ENCODE assay signal across 11 cellular contexts in the genomic region with DNA sequence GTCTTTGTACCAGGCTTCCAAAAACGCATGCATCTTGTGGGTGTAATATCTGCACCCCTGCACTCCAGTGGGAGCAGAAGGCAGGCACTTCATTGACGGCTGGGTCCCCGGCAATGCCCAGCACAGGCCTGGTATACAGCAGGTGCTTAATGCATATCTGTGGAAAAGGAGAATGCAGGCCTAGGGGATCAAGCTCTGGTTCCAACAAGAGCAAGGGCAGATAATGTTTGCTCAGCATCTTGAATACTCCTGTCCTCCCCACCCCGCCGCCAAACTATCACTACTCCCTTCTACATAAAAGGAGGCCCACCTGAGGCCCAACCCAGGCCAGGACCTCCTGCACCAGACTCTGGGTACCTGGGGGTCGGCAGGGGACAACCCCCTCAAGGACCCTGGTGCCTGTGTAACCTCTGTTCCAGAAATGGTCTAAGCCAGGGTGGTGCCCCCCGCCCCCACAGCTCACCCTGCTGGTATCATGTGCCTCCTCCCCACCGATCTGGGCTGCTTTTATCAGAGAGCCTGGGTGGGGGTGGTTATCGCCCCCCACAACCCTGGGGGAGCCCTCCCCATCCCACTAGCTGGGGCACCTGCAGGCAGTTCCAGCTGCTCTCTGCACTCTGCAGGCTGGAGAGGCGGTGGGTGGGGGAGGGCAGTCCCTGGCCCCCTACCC. TPM values are rescaled to one million over a fixed set of nuclear protein-coding genes. Genes with fewer than 3 reads are reported as not detected.
DNase-seq lines count a peak whose midpoint lies in the region; ATAC-seq and TF ChIP-seq lines count a peak whose summit lies in the region.
"Had no signal": no experiment of that assay in that cellular context is flagged by ENCODE, and none has a peak within 500 bp of the region (broad histone marks: within the 10 kb centered on the region; RNA-seq: fewer than 3 reads in every experiment).

No MANE protein-coding gene starts in this region.

- H3K27ac ChIP-seq in C4-2B (peak overlapping the region; percentile 51), body of pancreas (peak overlapping the region in 3 of 4 donors; percentile 78 to 88 (median 86))
- peak overlapping the region; percentile 93 for H3K27ac ChIP-seq in naive thymus-derived CD4-positive, alpha-beta T cell (ENCODE audit: low read depth, low read length)

- CTCF ChIA-PET in naive thymus-derived CD4-positive, alpha-beta T cell (lab: Charles Lee), result interaction anchor here (1.3 kb wide), 1 partner anchor 18 kb away, joined by 3 read pairs; no protein-coding TSS in a partner anchor

- ATAC-seq in body of pancreas, result no peak
- ATAC-seq in naive thymus-derived CD4-positive, alpha-beta T cell, result no peak
- ATAC-seq: left cardiac atrium had no signal

- DNase-seq in body of pancreas (peak in 1 of 4 donors; percentile 11), GM03348 (ENCODE audit: low spot score) (no peak), UCSD-AML1 (lab: John Stamatoyannopoulos, UW; ENCODE audit: unreplicated experiment) (no peak), cortex of kidney (lab: John Stamatoyannopoulos, UW) (no peak), NCI-H446 (lab: John Stamatoyannopoulos, UW) (no peak)
- DNase-seq in naive thymus-derived CD4-positive, alpha-beta T cell, result no peak
- DNase-seq: EL, left cardiac atrium, testis had no signal

- no peak overlapping the region for H3K4me3 ChIP-seq in body of pancreas
- H3K4me3 ChIP-seq in naive thymus-derived CD4-positive, alpha-beta T cell (ENCODE audit: low read length), result no peak overlapping the region
- H3K4me3 ChIP-seq: testis had no signal

- no peak for TF ChIP-seq POLR2A in body of pancreas (IDR thresholded peaks at IDR 0.05)

- H3K27ac Mint-ChIP-seq in naive thymus-derived CD4-positive, alpha-beta T cell, result peak overlapping the region; percentile 56 to 98 (median 92)

- POLR2A ChIA-PET in naive thymus-derived CD4-positive, alpha-beta T cell (lab: Charles Lee), result interaction anchor here (0.6 to 2.3 kb wide), 5 partner anchors 9 to 123 kb away, joined by 3 to 7 read pairs (median 3); a partner anchor contains a TSS

- TF ChIP-seq CTCF in C4-2B (conservative IDR thresholded peaks at IDR 0.05), result no peak
- no peak for TF ChIP-seq CTCF in body of pancreas (IDR thresholded peaks at IDR 0.05)

- H3K36me3 ChIP-seq in body of pancreas (replicated peaks in 1 of 2; ENCODE audit: insufficient read depth in 1 of 2, low read depth in 2 of 2), result no peaks in the 10 kb centered on the region
- H3K36me3 ChIP-seq in naive thymus-derived CD4-positive, alpha-beta T cell (ENCODE audit: control insufficient read depth in 2 of 3, insufficient read depth in 3 of 3, low read length in 3 of 3), result peaks cover 0 to 3% (median 0%) of the 10 kb centered on the region in 3 experiments

- TF ChIP-seq RAD21 in Ishikawa (IDR thresholded peaks at IDR 0.05; ENCODE audit: low read depth), result no peak

- no peaks in the 10 kb centered on the region for H3K27me3 ChIP-seq in body of pancreas
- no peaks in the 10 kb centered on the region for H3K27me3 ChIP-seq in naive thymus-derived CD4-positive, alpha-beta T cell (ENCODE audit: control insufficient read depth in 2 of 2, insufficient read depth in 2 of 2, low read length in 2 of 2)
- H3K27me3 ChIP-seq: testis had no signal

- peaks cover 78% of the 10 kb centered on the region for H3K4me1 ChIP-seq in body of pancreas
- H3K4me1 ChIP-seq in naive thymus-derived CD4-positive, alpha-beta T cell (ENCODE audit: control insufficient read depth in 2 of 2, insufficient read depth in 2 of 2, low read length in 2 of 2), result peaks cover 31 to 72% of the 10 kb centered on the region in 2 donors

- peaks cover 0 to 2% (median 0%) of the 10 kb centered on the region in 11 donors for H3K9me3 Mint-ChIP-seq in naive thymus-derived CD4-positive, alpha-beta T cell

- intact Hi-C loops in body of pancreas (cut with DNase I), result no loop called here
- intact Hi-C loops in naive thymus-derived CD4-positive, alpha-beta T cell (cut with micrococcal nuclease), result loop anchor here in 1 of 2 donors (10.0 kb wide), 1 partner anchor 594 kb away; a partner anchor contains a TSS

- WGBS in body of pancreas, 2 donors, result 71 to 90% methylated on average over 6 to 10 of the region's 10 CpGs

- TF ChIP-seq EP300 in Ishikawa (IDR thresholded peaks at IDR 0.05; ENCODE audit: borderline replicate concordance), result no peak

- H3K27me3 Mint-ChIP-seq in naive thymus-derived CD4-positive, alpha-beta T cell, result no peaks in the 10 kb centered on the region

- H3K9me3 ChIP-seq in body of pancreas, result no peaks in the 10 kb centered on the region
- no peaks in the 10 kb centered on the region for H3K9me3 ChIP-seq in naive thymus-derived CD4-positive, alpha-beta T cell (ENCODE audit: control insufficient read depth in 2 of 3, low read length in 3 of 3)
- H3K9me3 ChIP-seq: testis had no signal

- no peaks in the 10 kb centered on the region for H3K36me3 Mint-ChIP-seq in naive thymus-derived CD4-positive, alpha-beta T cell

- H3K4me1 Mint-ChIP-seq in naive thymus-derived CD4-positive, alpha-beta T cell, result peaks cover 6 to 63% (median 46%) of the 10 kb centered on the region in 7 donors

- peak overlapping the region in 8 of 10 donors; percentile 20 to 88 (median 65) for H3K4me3 Mint-ChIP-seq in naive thymus-derived CD4-positive, alpha-beta T cell

TF ChIP-seq in Ishikawa, 13 proteins besides CTCF, POLR2A, EP300 and RAD21:
- TF ChIP-seq, protein P1, sequence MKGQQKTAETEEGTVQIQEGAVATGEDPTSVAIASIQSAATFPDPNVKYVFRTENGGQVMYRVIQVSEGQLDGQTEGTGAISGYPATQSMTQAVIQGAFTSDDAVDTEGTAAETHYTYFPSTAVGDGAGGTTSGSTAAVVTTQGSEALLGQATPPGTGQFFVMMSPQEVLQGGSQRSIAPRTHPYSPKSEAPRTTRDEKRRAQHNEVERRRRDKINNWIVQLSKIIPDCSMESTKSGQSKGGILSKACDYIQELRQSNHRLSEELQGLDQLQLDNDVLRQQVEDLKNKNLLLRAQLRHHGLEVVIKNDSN (IDR thresholded peaks at IDR 0.05), result no peak
- TF ChIP-seq ZBTB7A (IDR thresholded peaks at IDR 0.05; ENCODE audit: low read depth), result 0 out of 2 replicates have a peak, but pooled peaks have one; percentile 42

RNA-seq across cellular contexts. Expression of a gene that starts 4.8 kb away (rescaled TPM):
- total RNA-seq in body of pancreas, result 1 to 10 TPM; 2.3 to 3.6 TPM
- 10 to 100 TPM; 20.5 to 65.2 (median 21.1) TPM for total RNA-seq in naive thymus-derived CD4-positive, alpha-beta T cell
- polyA plus RNA-seq in naive thymus-derived CD4-positive, alpha-beta T cell, result under 1 TPM; 0.41 to 0.47 TPM

RNA-seq across cellular contexts. Expression of a gene that starts 10.3 kb away (rescaled TPM):
- 10 to 100 TPM; 16.6 to 19.8 TPM for total RNA-seq in body of pancreas
- 10 to 100 TPM; 52.7 to 92.6 (median 73.1) TPM for total RNA-seq in naive thymus-derived CD4-positive, alpha-beta T cell
- 1 to 10 TPM; 5.4 to 9.6 TPM for polyA plus RNA-seq in naive thymus-derived CD4-positive, alpha-beta T cell

RNA-seq across cellular contexts. Expression of a gene that starts 26.7 kb away (rescaled TPM):
- total RNA-seq in body of pancreas, result 100 to 1,000 TPM in 1 of 2 donors, 10 to 100 TPM in 1; 56.8 to 100 TPM
- total RNA-seq in naive thymus-derived CD4-positive, alpha-beta T cell, result 100 to 1,000 TPM in 4 of 5 experiments, 10 to 100 TPM in 1; 92.9 to 175 (median 127) TPM
- 100 to 1,000 TPM; 135 to 140 TPM for polyA plus RNA-seq in naive thymus-derived CD4-positive, alpha-beta T cell

RNA-seq across cellular contexts. Expression of a gene that starts 46.5 kb away (rescaled TPM):
- under 1 TPM in 1 of 2 donors, not detected in 1; 0.52 TPM for total RNA-seq in body of pancreas
- total RNA-seq in naive thymus-derived CD4-positive, alpha-beta T cell, result 10 to 100 TPM in 1 of 5 experiments, 1 to 10 TPM in 4; 1.8 to 15.3 (median 4.0) TPM
- under 1 TPM; 0.83 TPM for polyA plus RNA-seq in naive thymus-derived CD4-positive, alpha-beta T cell

RNA-seq across cellular contexts. Expression of a gene that starts 46.7 kb away (rescaled TPM):
- total RNA-seq in body of pancreas, result 10 to 100 TPM; 10.5 to 13.7 TPM
- total RNA-seq in naive thymus-derived CD4-positive, alpha-beta T cell, result 10 to 100 TPM in 2 of 5 experiments, 1 to 10 TPM in 3; 3.5 to 13.5 (median 6.1) TPM
- 1 to 10 TPM; 2.2 to 5.9 TPM for polyA plus RNA-seq in naive thymus-derived CD4-positive, alpha-beta T cell

Comparison
In these comparisons a context has a peak if more than half of its experiments do, and no peak if none do; other contexts are left out.
1. RNA of a gene that starts 4.8 kb away (total RNA-seq): 20.5 to 65.2 TPM in naive thymus-derived CD4-positive, alpha-beta T cell; 2.3 to 3.6 TPM in body of pancreas; every median in the first group is over 4 times any median in the second.
2. Peak in every context shown above with its lines, with median percentiles within 50 percentile points of each other: H3K27ac ChIP-seq.